8 cellular contexts compared by ENCODE assay signal in genomic region chr10:67306588-67307205, GRCh38.
DNase-seq lines count a peak whose midpoint lies in the region; ATAC-seq and TF ChIP-seq lines count a peak whose summit lies in the region.

No MANE protein-coding gene starts in this region.

- H3K9ac ChIP-seq in neuronal stem cell (ENCODE audit: low read depth, low read length, poor library complexity): no peak overlapping the region

- H3K36me3 ChIP-seq in neuronal stem cell (replicated peaks in 1 of 2; ENCODE audit: control insufficient read depth in 2 of 2, insufficient read depth in 2 of 2, low read length in 2 of 2): no peaks in the 10 kb centered on the region

- no peak overlapping the region for H2BK120ac ChIP-seq in neuronal stem cell (ENCODE audit: low read depth, low read length)

- H4K91ac ChIP-seq in neuronal stem cell (ENCODE audit: low read depth, low read length, poor library complexity): no peak overlapping the region

- peak; percentile 39 for TF ChIP-seq CTCF in GM10248 (IDR thresholded peaks at IDR 0.05; ENCODE audit: control extremely low read depth, extremely low read depth, low read depth, missing control alignments)
- TF ChIP-seq CTCF in cardiac fibroblast (IDR thresholded peaks at IDR 0.05; ENCODE audit: low read depth, low read length): peak; percentile 38

- H3K79me1 ChIP-seq in neuronal stem cell (ENCODE audit: low read depth, low read length): no peaks in the 10 kb centered on the region

- no peak overlapping the region for H2BK5ac ChIP-seq in neuronal stem cell (ENCODE audit: low read length)

- no peak overlapping the region for H3K4me3 ChIP-seq in cardiac fibroblast (replicated peaks in 1 of 2; ENCODE audit: low read depth in 2 of 2, low read length in 2 of 2)
- H3K4me3 ChIP-seq in neuronal stem cell (ENCODE audit: low read length in 2 of 2): no peak overlapping the region

- no peak for ATAC-seq in activated CD4-positive, CD25-positive, alpha-beta regulatory T cell treated with anti-CD3 and anti-CD28 coated beads, Interleukin-2, amount 50 U/mL, for 24 hours
- ATAC-seq in GM21737 (IDR thresholded peaks at IDR 0.05; ENCODE audit: unreplicated experiment): no peak

- H3K14ac ChIP-seq in neuronal stem cell (ENCODE audit: low read length): no peak overlapping the region

- no peak overlapping the region for H3K23ac ChIP-seq in neuronal stem cell (ENCODE audit: low read depth, low read length, poor library complexity)

- no peak overlapping the region for H2BK15ac ChIP-seq in neuronal stem cell (ENCODE audit: low read length)

- H3K27ac ChIP-seq in neuronal stem cell (replicated peaks; ENCODE audit: low read length): no peak overlapping the region

- no peak overlapping the region for H2AK5ac ChIP-seq in neuronal stem cell (ENCODE audit: low read depth, low read length)

- H2AFZ ChIP-seq in neuronal stem cell (ENCODE audit: low read length): no peak overlapping the region

- no peak overlapping the region for H3K4ac ChIP-seq in neuronal stem cell (ENCODE audit: low read length)

- H4K8ac ChIP-seq in neuronal stem cell (ENCODE audit: low read depth, low read length): no peak overlapping the region

- no peaks in the 10 kb centered on the region for H3K27me3 ChIP-seq in neuronal stem cell (ENCODE audit: control insufficient read depth in 3 of 3, insufficient read depth in 3 of 3, low read depth in 1 of 3, low read length in 3 of 3)

- H3K9me3 ChIP-seq in neuronal stem cell (replicated peaks in 1 of 2; ENCODE audit: control insufficient read depth in 2 of 2, insufficient read depth in 1 of 2, low read depth in 1 of 2, low read length in 2 of 2): peaks cover 0 to 9% of the 10 kb centered on the region in 2 donors

- no peaks in the 10 kb centered on the region for H3K4me1 ChIP-seq in neuronal stem cell (ENCODE audit: control insufficient read depth in 2 of 2, insufficient read depth in 1 of 2, low read depth in 1 of 2, low read length in 2 of 2)

- H3K4me2 ChIP-seq in neuronal stem cell (ENCODE audit: insufficient read depth, low read length, poor library complexity, severe bottlenecking): no peak overlapping the region

- POLR2A ChIA-PET in GM10248 (lab: Yijun Ruan, JAX): no interaction called here

- CTCF ChIA-PET in GM10248 (lab: Yijun Ruan, JAX): interaction anchor here (0.8 to 2.6 kb wide), 8 partner anchors 9 to 215 kb away, joined by 3 to 6 read pairs (median 4); no protein-coding TSS in a partner anchor

- no CpG with 5 or more reads among the region's 2 CpGs for WGBS in neuronal stem cell (ENCODE audit: extremely low coverage in 2 of 2, insufficient read length in 2 of 2, insufficient replicate concordance in 1 of 2), 2 donors

- no peak overlapping the region for H2BK12ac ChIP-seq in neuronal stem cell (ENCODE audit: low read length)

- no peak overlapping the region for H3K18ac ChIP-seq in neuronal stem cell (ENCODE audit: low read length)

- DNase-seq in GM10248 (ENCODE audit: extremely low spot score): peak; percentile 15
- DNase-seq in Kasumi-1 (lab: John Stamatoyannopoulos, UW): peak; percentile 47 to 65
- peak; percentile 16 to 37 for DNase-seq in cardiac fibroblast (ENCODE audit: low read depth in 2 of 2)
- peak; percentile 8 for DNase-seq in neuronal stem cell (ENCODE audit: low spot score)
- no peak for DNase-seq in activated CD4-positive, alpha-beta T cell treated with anti-CD3 and anti-CD28 coated beads for 4 hours
- no peak for DNase-seq in stimulated activated CD8-positive, alpha-beta memory T cell treated with anti-CD3 and anti-CD28 coated beads, Interleukin-4, amount 100 ng/mL, for 48 hours

Comparison
In these comparisons a context has a peak if more than half of its experiments do, and no peak if none do; other contexts are left out.
1. DNase-seq: peak in GM10248 (single experiment), Kasumi-1 (2 of 2), cardiac fibroblast (2 of 2) and neuronal stem cell (single experiment); none in activated CD4-positive, alpha-beta T cell treated with anti-CD3 and anti-CD28 coated beads for 4 hours (0 of 2) and stimulated activated CD8-positive, alpha-beta memory T cell treated with anti-CD3 and anti-CD28 coated beads, Interleukin-4, amount 100 ng/mL, for 48 hours (single experiment).